ENCODE assay signal across 8 cellular contexts in genomic region chr3:149765762-149766334, GRCh38. TPM values are rescaled to one million over a fixed set of nuclear protein-coding genes. Genes with fewer than 3 reads are reported as not detected.
DNase-seq lines count a peak whose midpoint lies in the region; ATAC-seq and TF ChIP-seq lines count a peak whose summit lies in the region.

No MANE protein-coding gene starts in this region.

- TF ChIP-seq CTCF in left ventricle myocardium inferior (IDR thresholded peaks at IDR 0.05; ENCODE audit: borderline replicate concordance), result peak; percentile 48
- peak in 4 of 6 experiments; percentile 34 to 42 (median 38) for TF ChIP-seq CTCF in Peyer's patch (IDR thresholded peaks at IDR 0.05)
- TF ChIP-seq CTCF in fibroblast of pulmonary artery (IDR thresholded peaks at IDR 0.05; ENCODE audit: low read length, missing control alignments), result peak; percentile 69

- H3K36me3 ChIP-seq in left ventricle myocardium inferior (no peaks in the 10 kb centered on the region), Peyer's patch (no peaks in the 10 kb centered on the region)

- ATAC-seq in left cardiac atrium (no peak), left ventricle myocardium superior (no peak)

- H3K27me3 ChIP-seq in left ventricle myocardium inferior (ENCODE audit: low read depth), result peaks cover 38% of the 10 kb centered on the region
- no peaks in the 10 kb centered on the region for H3K27me3 ChIP-seq in Peyer's patch

- no peaks in the 10 kb centered on the region for H3K9me3 ChIP-seq in left ventricle myocardium inferior (replicated peaks)
- no peaks in the 10 kb centered on the region for H3K9me3 ChIP-seq in Peyer's patch

- H3K27ac ChIP-seq in left ventricle myocardium inferior (replicated peaks), result no peak overlapping the region
- H3K27ac ChIP-seq in Peyer's patch, result no peak overlapping the region
- peak overlapping the region; percentile 88 for H3K27ac ChIP-seq in substantia nigra (ENCODE audit: low read depth, low read length, poor library complexity, severe bottlenecking)

- DNase-seq in left ventricle myocardium inferior (no peak), left cardiac atrium (no peak), Peyer's patch (no peak), fibroblast of pulmonary artery (ENCODE audit: low read depth) (peak; percentile 68), substantia nigra (lab: John Stamatoyannopoulos, UW) (peak in 8 of 49 donors; percentile 1 to 53 (median 10)), left ventricle myocardium superior (no peak)
- DNase-seq in activated T-cell treated with anti-CD3 and anti-CD28 coated beads, Interleukin-2, amount 50 U/mL, for 48 hours, result no peak
- no peak for DNase-seq in activated CD8-positive, alpha-beta memory T cell treated with anti-CD3 and anti-CD28 coated beads, Interleukin-2, amount 50 U/mL, for 48 hours

- no peak overlapping the region for H3K4me3 ChIP-seq in left ventricle myocardium inferior
- no peak overlapping the region for H3K4me3 ChIP-seq in Peyer's patch
- no peak overlapping the region for H3K4me3 ChIP-seq in fibroblast of pulmonary artery (replicated peaks; ENCODE audit: low read depth, low read length)

- no peaks in the 10 kb centered on the region for H3K4me1 ChIP-seq in left ventricle myocardium inferior
- H3K4me1 ChIP-seq in Peyer's patch, result no peaks in the 10 kb centered on the region

- intact Hi-C loops in left ventricle myocardium inferior (cut with micrococcal nuclease), result no loop called here
- intact Hi-C loops in left cardiac atrium (cut with DNase I), result no loop called here
- intact Hi-C loops in left ventricle myocardium superior (cut with micrococcal nuclease), result no loop called here

- no peak for TF ChIP-seq POLR2A in Peyer's patch (IDR thresholded peaks at IDR 0.05)

RNA-seq across cellular contexts. Expression of gene COMMD2, which starts 13.6 kb away (rescaled TPM):
- total RNA-seq in left ventricle myocardium inferior (18.4 TPM), left cardiac atrium (10 to 100 TPM; 21.0 to 22.4 TPM), Peyer's patch (10 to 100 TPM; 10.9 to 29.7 (median 17.9) TPM), left ventricle myocardium superior (16.8 TPM)

RNA-seq across cellular contexts. Expression of gene ANKUB1, which starts 26.5 kb away (rescaled TPM):
- not detected for total RNA-seq in left ventricle myocardium inferior
- total RNA-seq in left cardiac atrium, result not detected
- not detected for total RNA-seq in Peyer's patch
- not detected for total RNA-seq in left ventricle myocardium superior

RNA-seq across cellular contexts. Expression of gene RNF13, which starts 47.2 kb away (rescaled TPM):
- total RNA-seq in left ventricle myocardium inferior (47.7 TPM), left cardiac atrium (10 to 100 TPM; 60.3 to 62.2 TPM), Peyer's patch (10 to 100 TPM; 35.0 to 74.3 (median 58.1) TPM), left ventricle myocardium superior (51.2 TPM)
